ENCODE assay signal across 8 cellular contexts in the genomic region with DNA sequence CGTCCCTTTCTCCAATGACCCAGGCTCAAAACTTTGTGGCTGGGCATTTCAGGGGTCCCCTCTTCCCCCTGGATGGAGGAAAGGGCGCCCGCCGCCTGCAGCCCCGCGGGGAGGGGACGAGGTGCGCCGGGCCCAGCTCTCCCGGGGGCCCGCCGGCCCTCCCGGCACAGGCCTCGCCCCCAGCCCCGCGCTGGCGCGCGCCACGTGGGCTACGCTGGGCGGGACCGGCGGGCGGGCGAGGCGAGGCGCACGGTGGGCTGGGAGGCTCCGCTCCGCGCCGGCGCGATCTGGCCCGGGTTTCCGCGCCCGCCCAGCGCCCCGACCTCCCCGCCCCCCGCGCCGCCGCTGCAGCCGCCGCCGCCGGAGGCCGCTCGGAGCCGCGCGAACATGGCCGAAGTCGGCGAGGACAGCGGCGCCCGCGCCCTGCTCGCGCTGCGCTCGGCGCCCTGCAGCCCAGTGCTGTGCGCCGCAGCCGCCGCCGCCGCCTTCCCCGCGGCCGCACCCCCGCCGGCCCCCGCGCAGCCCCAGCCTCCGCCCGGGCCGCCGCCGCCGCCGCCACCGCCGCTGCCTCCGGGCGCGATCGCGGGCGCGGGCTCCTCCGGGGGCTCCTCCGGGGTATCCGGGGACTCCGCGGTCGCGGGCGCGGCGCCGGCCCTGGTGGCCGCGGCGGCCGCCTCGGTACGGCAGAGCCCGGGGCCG. TPM values are rescaled to one million over a fixed set of nuclear protein-coding genes. Genes with fewer than 3 reads are reported as not detected.
DNase-seq lines count a peak whose midpoint lies in the region; ATAC-seq and TF ChIP-seq lines count a peak whose summit lies in the region.

A gene (plus strand): TSS at position 374 of the 699 bp plus-strand sequence. CDS start 14 bp downstream, at position 388.

- H3K27ac ChIP-seq in foreskin keratinocyte (peak within 1 kb of the TSS; percentile 70), subcutaneous abdominal adipose tissue (ENCODE audit: low read depth, low read length) (peak within 1 kb of the TSS; percentile 96)

- DNase-seq in DMS 273 treated with DMSO at 0.1 percent for 48 hours (lab: John Stamatoyannopoulos, UW) (peak; percentile 27), HuH-7.5 (ENCODE audit: low spot score) (peak; percentile 60), SHP77 (lab: John Stamatoyannopoulos, UW) (peak; percentile 67 to 75), activated gamma-delta T cell treated with Interleukin-2 at 50 U/mL for 16 hours (peak; percentile 75), foreskin keratinocyte (no peak)

- H3K9me3 ChIP-seq in neuron (ENCODE audit: low read length) (no peaks in the 10 kb centered on the region), subcutaneous abdominal adipose tissue (ENCODE audit: control insufficient read depth in 5 of 5, low read length in 5 of 5) (peaks cover 0 to 3% (median 0%) of the 10 kb centered on the region in 5 donors)

- peak; percentile 74 for ATAC-seq in GM21423 (IDR thresholded peaks at IDR 0.05; ENCODE audit: unreplicated experiment)
- peak; percentile 68 for ATAC-seq in foreskin keratinocyte

- H3K27me3 ChIP-seq in foreskin keratinocyte (no peaks in the 10 kb centered on the region), neuron (ENCODE audit: insufficient read depth, low read length) (no peaks in the 10 kb centered on the region), subcutaneous abdominal adipose tissue (ENCODE audit: control insufficient read depth in 5 of 5, insufficient read depth in 4 of 5, low read length in 5 of 5) (no peaks in the 10 kb centered on the region)

- H3K4me1 ChIP-seq in foreskin keratinocyte, result no peaks in the 10 kb centered on the region
- H3K4me1 ChIP-seq in neuron (ENCODE audit: insufficient read depth, low read length), result peaks cover 22% of the 10 kb centered on the region
- H3K4me1 ChIP-seq in subcutaneous abdominal adipose tissue (ENCODE audit: control insufficient read depth in 5 of 5, insufficient read depth in 5 of 5, low read length in 5 of 5), result peaks cover 0 to 34% (median 27%) of the 10 kb centered on the region in 5 donors

- TF ChIP-seq CTCF in foreskin keratinocyte (conservative IDR thresholded peaks at IDR 0.05), result no peak

- H3K4me3 ChIP-seq in neuron (ENCODE audit: low read length), result peak within 1 kb of the TSS; percentile 96
- peak within 1 kb of the TSS; percentile 67 to 92 (median 86) for H3K4me3 ChIP-seq in subcutaneous abdominal adipose tissue (ENCODE audit: low read depth in 1 of 5, low read length in 5 of 5)

- peaks cover 2% of the 10 kb centered on the region for H3K36me3 ChIP-seq in neuron (ENCODE audit: insufficient read depth, low read length)
- H3K36me3 ChIP-seq in subcutaneous abdominal adipose tissue (ENCODE audit: control insufficient read depth in 5 of 5, insufficient read depth in 5 of 5, low read length in 5 of 5), result no peaks in the 10 kb centered on the region

- peak within 1 kb of the TSS; percentile 84 to 96 (median 92) for H3K9ac ChIP-seq in subcutaneous abdominal adipose tissue (ENCODE audit: low read length in 5 of 5)

- no peak within 1 kb of the TSS for H2AFZ ChIP-seq in neuron (ENCODE audit: low read depth, low read length)

RNA-seq across cellular contexts. Expression of the gene that starts here (rescaled TPM):
- total RNA-seq in foreskin keratinocyte, result 20.9 and 22.2 TPM in 2 replicates
- 3.6 and 3.8 TPM in 2 replicates for polyA plus RNA-seq in foreskin keratinocyte

Comparison
In these comparisons a context has a peak if more than half of its experiments do, and no peak if none do; other contexts are left out.
1. DNase-seq: peak in DMS 273 treated with DMSO at 0.1 percent for 48 hours (single experiment), HuH-7.5 (single experiment), SHP77 (2 of 2) and activated gamma-delta T cell treated with Interleukin-2 at 50 U/mL for 16 hours (single experiment); none in foreskin keratinocyte (0 of 2).